Comparison of ENCODE assay signal across 11 cellular contexts in the genomic region with DNA sequence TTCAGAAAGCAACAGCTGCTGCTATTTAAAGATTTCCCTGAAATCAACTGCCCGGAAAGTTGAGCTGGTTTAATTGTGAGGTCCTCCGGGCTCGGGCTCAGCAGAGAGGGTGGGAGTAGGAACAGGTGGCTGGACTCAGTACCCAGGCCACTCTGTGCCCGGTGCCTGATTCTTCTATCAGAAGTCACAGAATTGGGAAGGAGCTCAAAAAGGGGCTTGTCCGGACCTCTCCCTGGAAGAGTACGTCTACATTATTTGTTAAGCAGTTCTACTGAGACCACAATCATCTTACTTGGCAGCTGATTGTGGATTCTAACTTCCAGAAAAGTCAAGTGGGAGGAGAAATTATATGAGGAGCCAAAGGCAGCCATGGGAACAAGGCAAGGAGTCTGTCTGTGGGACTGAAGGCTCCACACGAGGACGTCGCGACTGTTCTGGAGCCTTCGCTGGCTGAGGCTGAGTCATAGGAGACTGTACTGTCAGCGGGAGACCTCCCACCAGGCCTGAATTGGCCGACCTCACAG.
A peak's percentile ranks its signal among the peaks of the same experiment; 100 is the strongest.
DNase-seq lines count a peak whose midpoint lies in the region; ATAC-seq and TF ChIP-seq lines count a peak whose summit lies in the region.
"Had no signal": no experiment of that assay in that cellular context is flagged by ENCODE, and none has a peak within 500 bp of the region (broad histone marks: within the 10 kb centered on the region; RNA-seq: fewer than 3 reads in every experiment).

No MANE protein-coding gene starts in this region.

- TF ChIP-seq CTCF in gastroesophageal sphincter (IDR thresholded peaks at IDR 0.05): no peak
- TF ChIP-seq CTCF in osteocyte (IDR thresholded peaks at IDR 0.05): no peak

- H3K27me3 ChIP-seq in SJCRH30 (no peaks in the 10 kb centered on the region), gastroesophageal sphincter (no peaks in the 10 kb centered on the region)

- H3K4me3 Mint-ChIP-seq in osteocyte (ENCODE audit: unreplicated experiment): no peak overlapping the region
- no peak overlapping the region for H3K4me3 Mint-ChIP-seq in activated CD8-positive, alpha-beta T cell treated with anti-CD3 and anti-CD28 coated beads, Interleukin-2, amount 10 ng/mL, durations not matched to agents 7 days and 5 days
- H3K4me3 Mint-ChIP-seq: memory B cell had no signal

- peak overlapping the region; percentile 98 for H3K27ac Mint-ChIP-seq in osteocyte (ENCODE audit: unreplicated experiment)
- H3K27ac Mint-ChIP-seq in activated CD8-positive, alpha-beta T cell treated with anti-CD3 and anti-CD28 coated beads, Interleukin-2, amount 10 ng/mL, durations not matched to agents 7 days and 5 days: no peak overlapping the region
- H3K27ac Mint-ChIP-seq: memory B cell had no signal

- peak overlapping the region; percentile 33; the same call in 1 of the 2 replicates for H3K4me3 ChIP-seq in SJCRH30
- H3K4me3 ChIP-seq in gastroesophageal sphincter: peak overlapping the region in 1 of 2 donors; percentile 16

- no peaks in the 10 kb centered on the region for H3K36me3 Mint-ChIP-seq in osteocyte (ENCODE audit: unreplicated experiment)
- H3K36me3 Mint-ChIP-seq in activated CD8-positive, alpha-beta T cell treated with anti-CD3 and anti-CD28 coated beads, Interleukin-2, amount 10 ng/mL, durations not matched to agents 7 days and 5 days (ENCODE audit: low read depth): no peaks in the 10 kb centered on the region
- H3K36me3 Mint-ChIP-seq: memory B cell had no signal

- peak; percentile 95 for ATAC-seq in gastroesophageal sphincter
- ATAC-seq in GM19452 (IDR thresholded peaks at IDR 0.05; ENCODE audit: unreplicated experiment): no peak
- ATAC-seq in HG03175 (IDR thresholded peaks at IDR 0.05; ENCODE audit: unreplicated experiment): no peak
- ATAC-seq in activated CD8-positive, alpha-beta T cell treated with anti-CD3 and anti-CD28 coated beads, Interleukin-2, amount 10 ng/mL, durations not matched to agents 7 days and 5 days: no peak

- no peak for TF ChIP-seq POLR2A in gastroesophageal sphincter (IDR thresholded peaks at IDR 0.05)

- peaks cover 2% of the 10 kb centered on the region for H3K27me3 Mint-ChIP-seq in osteocyte (ENCODE audit: unreplicated experiment)
- peaks cover 16% of the 10 kb centered on the region for H3K27me3 Mint-ChIP-seq in activated CD8-positive, alpha-beta T cell treated with anti-CD3 and anti-CD28 coated beads, Interleukin-2, amount 10 ng/mL, durations not matched to agents 7 days and 5 days (ENCODE audit: low read depth)

- peaks cover 30% of the 10 kb centered on the region for H3K4me1 Mint-ChIP-seq in osteocyte (ENCODE audit: unreplicated experiment)
- peaks cover 10% of the 10 kb centered on the region for H3K4me1 Mint-ChIP-seq in activated CD8-positive, alpha-beta T cell treated with anti-CD3 and anti-CD28 coated beads, Interleukin-2, amount 10 ng/mL, durations not matched to agents 7 days and 5 days (ENCODE audit: low read depth)

- no peaks in the 10 kb centered on the region for H3K36me3 ChIP-seq in SJCRH30
- no peaks in the 10 kb centered on the region for H3K36me3 ChIP-seq in gastroesophageal sphincter

- no peak for TF ChIP-seq EP300 in gastroesophageal sphincter (IDR thresholded peaks at IDR 0.05)

- CTCF ChIA-PET in activated CD8-positive, alpha-beta T cell treated with anti-CD3 and anti-CD28 coated beads, Interleukin-2, amount 10 ng/mL, durations not matched to agents 7 days and 5 days (lab: Charles Lee): no interaction called here

- 4 to 6% methylated on average over 10 to 12 of the region's 13 CpGs for WGBS in gastroesophageal sphincter (ENCODE audit: low coverage in 1 of 2), 2 donors

- H3K27ac ChIP-seq in SJCRH30 (peak overlapping the region; percentile 86), gastroesophageal sphincter (peak overlapping the region; percentile 52 to 88 (median 86))
- H3K27ac ChIP-seq: C4-2B had no signal

- H3K9me3 Mint-ChIP-seq in osteocyte (ENCODE audit: unreplicated experiment): peaks cover 3% of the 10 kb centered on the region
- H3K9me3 Mint-ChIP-seq in activated CD8-positive, alpha-beta T cell treated with anti-CD3 and anti-CD28 coated beads, Interleukin-2, amount 10 ng/mL, durations not matched to agents 7 days and 5 days (ENCODE audit: insufficient read depth): no peaks in the 10 kb centered on the region

- POLR2A ChIA-PET in activated CD8-positive, alpha-beta T cell treated with anti-CD3 and anti-CD28 coated beads, Interleukin-2, amount 10 ng/mL, durations not matched to agents 7 days and 5 days (lab: Charles Lee): no interaction called here

- H3K4me1 ChIP-seq in SJCRH30: peaks cover 24% of the 10 kb centered on the region
- H3K4me1 ChIP-seq in gastroesophageal sphincter: peaks cover 0 to 24% (median 9%) of the 10 kb centered on the region in 3 donors

- DNase-seq in AG08395 (ENCODE audit: low spot score) (peak; percentile 86), SJCRH30 (peak; percentile 79 to 89), osteocyte (ENCODE audit: extremely low spot score, unreplicated experiment) (no peak), DMS53 treated with DMSO at 0.1 percent for 48 hours (lab: John Stamatoyannopoulos, UW; ENCODE audit: unreplicated experiment) (no peak)
- no peak for DNase-seq in activated CD8-positive, alpha-beta T cell treated with anti-CD3 and anti-CD28 coated beads, Interleukin-2, amount 10 ng/mL, durations not matched to agents 7 days and 5 days
- DNase-seq: NCI-H2227 treated with DMSO at 0.1 percent for 48 hours had no signal

- H3K9me3 ChIP-seq in SJCRH30 (replicated peaks): no peaks in the 10 kb centered on the region
- H3K9me3 ChIP-seq in gastroesophageal sphincter: no peaks in the 10 kb centered on the region

Comparison
In these comparisons a context has a peak if more than half of its experiments do, and no peak if none do; other contexts are left out.
1. DNase-seq: peak in AG08395 (single experiment) and SJCRH30 (2 of 2); none in osteocyte (single experiment), DMS53 treated with DMSO at 0.1 percent for 48 hours (single experiment) and activated CD8-positive, alpha-beta T cell treated with anti-CD3 and anti-CD28 coated beads, Interleukin-2, amount 10 ng/mL, durations not matched to agents 7 days and 5 days (single experiment).